23 cellular contexts compared by ENCODE assay signal in genomic region chr20:57590485-57591288, GRCh38. TPM values are rescaled to one million over a fixed set of nuclear protein-coding genes. Genes with fewer than 3 reads are reported as not detected.
DNase-seq lines count a peak whose midpoint lies in the region; ATAC-seq and TF ChIP-seq lines count a peak whose summit lies in the region.
"Had no signal": no experiment of that assay in that cellular context is flagged by ENCODE, and none has a peak within 500 bp of the region (broad histone marks: within the 10 kb centered on the region; RNA-seq: fewer than 3 reads in every experiment).

No MANE protein-coding gene starts in this region.

- H3K4me3 ChIP-seq in right lobe of liver (no peak overlapping the region), sigmoid colon (no peak overlapping the region), aorta (ENCODE audit: low read length in 2 of 2) (no peak overlapping the region), endodermal cell (ENCODE audit: low read length) (no peak overlapping the region), esophagus muscularis mucosa (no peak overlapping the region)
- H3K4me3 ChIP-seq: BLaER1, GM12878 had no signal

- H3K9me3 ChIP-seq in right lobe of liver: no peaks in the 10 kb centered on the region
- no peaks in the 10 kb centered on the region for H3K9me3 ChIP-seq in sigmoid colon
- H3K9me3 ChIP-seq in aorta (ENCODE audit: control insufficient read depth, low read length): peaks cover 2% of the 10 kb centered on the region
- no peaks in the 10 kb centered on the region for H3K9me3 ChIP-seq in endodermal cell (ENCODE audit: control insufficient read depth, low read length)
- H3K9me3 ChIP-seq in esophagus muscularis mucosa: peaks cover 0 to 7% (median 0%) of the 10 kb centered on the region in 4 donors
- H3K9me3 ChIP-seq: SK-N-SH had no signal

- DNase-seq in chondrocyte (ENCODE audit: low spot score): peak; percentile 83
- peak in 2 of 3 donors; percentile 18 to 50 for DNase-seq in right lobe of liver
- DNase-seq in sigmoid colon: peak; percentile 52
- peak; percentile 39 to 55 for DNase-seq in aorta
- DNase-seq in endodermal cell: no peak
- no peak for DNase-seq in esophagus muscularis mucosa (ENCODE audit: extremely low spot score)
- DNase-seq: CD4-positive, alpha-beta T cell; COR-L47; DMS79 treated with DMSO at 0.1 percent for 48 hours; HFFc6; MV-4-11; NCI-H1105 treated with DMSO at 0.1 percent for 48 hours; NCI-H2029 treated with DMSO at 0.1 percent for 48 hours; NCI-H526; SIG-M5; SK-N-SH had no signal

- TF ChIP-seq EP300 in sigmoid colon (IDR thresholded peaks at IDR 0.05) (no peak), esophagus muscularis mucosa (IDR thresholded peaks at IDR 0.05) (no peak)

- H3K27me3 ChIP-seq in right lobe of liver (no peaks in the 10 kb centered on the region), sigmoid colon (no peaks in the 10 kb centered on the region), aorta (ENCODE audit: control insufficient read depth in 1 of 2, insufficient read depth in 2 of 2, low read length in 1 of 2) (no peaks in the 10 kb centered on the region), endodermal cell (ENCODE audit: control insufficient read depth, insufficient read depth, low read length, poor library complexity, severe bottlenecking) (no peaks in the 10 kb centered on the region), esophagus muscularis mucosa (peaks cover 0 to 6% (median 0%) of the 10 kb centered on the region in 4 donors)
- H3K27me3 ChIP-seq: BLaER1 had no signal

- peaks cover 0 to 80% (median 39%) of the 10 kb centered on the region in 4 donors for H3K4me1 ChIP-seq in right lobe of liver
- peaks cover 0 to 17% (median 7%) of the 10 kb centered on the region in 4 donors for H3K4me1 ChIP-seq in sigmoid colon
- H3K4me1 ChIP-seq in aorta (ENCODE audit: control insufficient read depth in 1 of 2, insufficient read depth in 2 of 2, low read length in 2 of 2): no peaks in the 10 kb centered on the region
- H3K4me1 ChIP-seq in endodermal cell (ENCODE audit: control insufficient read depth, insufficient read depth, low read length): no peaks in the 10 kb centered on the region
- H3K4me1 ChIP-seq in esophagus muscularis mucosa: peaks cover 0 to 22% (median 13%) of the 10 kb centered on the region in 4 donors

- H3K4me1 Mint-ChIP-seq in chondrocyte (ENCODE audit: low read depth): peaks cover 5% of the 10 kb centered on the region
- H3K4me1 Mint-ChIP-seq in endodermal cell: no peaks in the 10 kb centered on the region

- H3K4me3 Mint-ChIP-seq in chondrocyte (ENCODE audit: unreplicated experiment) (no peak overlapping the region), endodermal cell (no peak overlapping the region)
- H3K4me3 Mint-ChIP-seq: CD4-positive, alpha-beta T cell; HFFc6 had no signal

- peaks cover 1% of the 10 kb centered on the region for H3K27me3 Mint-ChIP-seq in chondrocyte (ENCODE audit: low read depth)
- no peaks in the 10 kb centered on the region for H3K27me3 Mint-ChIP-seq in endodermal cell (ENCODE audit: insufficient read depth)

- no peaks in the 10 kb centered on the region for H3K36me3 ChIP-seq in right lobe of liver
- no peaks in the 10 kb centered on the region for H3K36me3 ChIP-seq in sigmoid colon
- H3K36me3 ChIP-seq in aorta (ENCODE audit: control insufficient read depth in 1 of 2, insufficient read depth in 2 of 2, low read length in 1 of 2): no peaks in the 10 kb centered on the region
- H3K36me3 ChIP-seq in endodermal cell (ENCODE audit: control insufficient read depth, insufficient read depth, low read length): no peaks in the 10 kb centered on the region
- H3K36me3 ChIP-seq in esophagus muscularis mucosa: no peaks in the 10 kb centered on the region
- H3K36me3 ChIP-seq: BLaER1 had no signal

- WGBS in right lobe of liver (ENCODE audit: insufficient coverage, low coverage, low lambda C conversion rate, missing lambda C conversion rate): 93% methylated on average over 3 of the region's 18 CpGs
- WGBS in sigmoid colon, 2 donors: 90 to 92% methylated on average over 18 of the region's 18 CpGs
- 92 to 93% methylated on average over 18 of the region's 18 CpGs for WGBS in aorta, 2 donors
- WGBS in endodermal cell (ENCODE audit: insufficient coverage in 1 of 2, insufficient read length in 1 of 2), 2 experiments: 90 to 95% methylated on average over 10 to 18 of the region's 18 CpGs
- WGBS in esophagus muscularis mucosa: 96% methylated on average over 18 of the region's 18 CpGs

- intact Hi-C loops in right lobe of liver (cut with DNase I): loop anchor here (5.0 to 10.0 kb wide), 3 partner anchors 73 to 206 kb away; no protein-coding TSS in a partner anchor
- intact Hi-C loops in sigmoid colon (cut with DNase I): loop anchor here (10.0 kb wide), 1 partner anchor 236 kb away; the partner anchor contains the start of gene RAE1
- intact Hi-C loops in aorta (cut with DNase I): loop anchor here (5.0 to 10.0 kb wide), 3 partner anchors 203 to 1104 kb away; partner anchors contain the start of gene NPEPL1 (in 1 of the 2)
- intact Hi-C loops in esophagus muscularis mucosa (cut with DNase I): loop anchor here (5.0 kb wide), 1 partner anchor 208 kb away; no protein-coding TSS in a partner anchor

- H3K27ac Mint-ChIP-seq in chondrocyte (ENCODE audit: unreplicated experiment): no peak overlapping the region
- H3K27ac Mint-ChIP-seq in endodermal cell: no peak overlapping the region
- H3K27ac Mint-ChIP-seq: CD4-positive, alpha-beta T cell; HFFc6 had no signal

- peaks cover 2% of the 10 kb centered on the region for H3K9me3 Mint-ChIP-seq in chondrocyte (ENCODE audit: low read depth)
- peaks cover 9% of the 10 kb centered on the region for H3K9me3 Mint-ChIP-seq in endodermal cell
- H3K9me3 Mint-ChIP-seq: CD4-positive, alpha-beta T cell had no signal

- no peak for ATAC-seq in right lobe of liver
- no peak for ATAC-seq in aorta (ENCODE audit: low FRiP score)
- ATAC-seq in HG03159 (IDR thresholded peaks at IDR 0.05; ENCODE audit: unreplicated experiment): no peak
- ATAC-seq: GM12878 had no signal

- TF ChIP-seq CTCF in chondrocyte (IDR thresholded peaks at IDR 0.05): no peak
- no peak for TF ChIP-seq CTCF in right lobe of liver (IDR thresholded peaks at IDR 0.05)
- no peak for TF ChIP-seq CTCF in sigmoid colon (IDR thresholded peaks at IDR 0.05)
- TF ChIP-seq CTCF in endodermal cell (conservative IDR thresholded peaks at IDR 0.05): no peak
- TF ChIP-seq CTCF in esophagus muscularis mucosa (IDR thresholded peaks at IDR 0.05): no peak

- H3K27ac ChIP-seq in right lobe of liver (peak overlapping the region; percentile 61 to 98 (median 96)), sigmoid colon (no peak overlapping the region), aorta (ENCODE audit: low read depth in 1 of 2, low read length in 2 of 2) (no peak overlapping the region), endodermal cell (ENCODE audit: low read depth, low read length) (no peak overlapping the region), esophagus muscularis mucosa (replicated peaks in 1 of 4) (no peak overlapping the region)
- H3K27ac ChIP-seq: BLaER1, HL-60, KMS-11, RWPE1 had no signal

- TF ChIP-seq POLR2A in right lobe of liver (IDR thresholded peaks at IDR 0.05) (no peak), sigmoid colon (IDR thresholded peaks at IDR 0.05) (no peak), esophagus muscularis mucosa (IDR thresholded peaks at IDR 0.05; ENCODE audit: low read depth) (no peak)

- H3K36me3 Mint-ChIP-seq in chondrocyte (ENCODE audit: low read depth) (no peaks in the 10 kb centered on the region), endodermal cell (ENCODE audit: low read depth) (no peaks in the 10 kb centered on the region)

- no peak overlapping the region for H3K9ac ChIP-seq in endodermal cell (ENCODE audit: extremely low read depth, low read length, poor library complexity, severe bottlenecking)
- H3K9ac ChIP-seq: BLaER1, KMS-11, SK-N-SH had no signal

RNA-seq across cellular contexts. Expression of gene ZBP1, which starts 29.5 kb away (rescaled TPM):
- total RNA-seq in chondrocyte (not detected in 3 replicates), right lobe of liver (under 1 TPM in 4 of 6 experiments, not detected in 2; 0.14 to 0.75 (median 0.36) TPM), sigmoid colon (under 1 TPM in 2 of 4 donors, not detected in 2; 0.36 to 0.49 TPM), aorta (1 to 10 TPM in 1 of 2 donors, under 1 TPM in 1; 0.88 to 1.6 TPM), endodermal cell (not detected), esophagus muscularis mucosa (under 1 TPM in 2 of 4 donors, not detected in 2; 0.33 to 0.75 TPM)
- polyA plus RNA-seq in sigmoid colon (10 to 100 TPM in 1 of 3 donors, 1 to 10 TPM in 2; 1.2 to 17.2 (median 5.3) TPM), aorta (under 1 TPM; 0.20 to 0.50 TPM)
- not detected for polyA plus RNA-seq in endodermal cell (2013, experiment 1 of 2)
- not detected for polyA plus RNA-seq in endodermal cell (2013, experiment 2 of 2)
- total RNA-seq: H7, HFFc6 had no signal
- polyA plus RNA-seq: SK-N-SH had no signal

RNA-seq across cellular contexts. Expression of gene PCK1, which starts 29.8 kb away (rescaled TPM):
- not detected in 3 replicates for total RNA-seq in chondrocyte
- total RNA-seq in right lobe of liver: 1,000 to 10,000 TPM in 2 of 6 experiments, 100 to 1,000 TPM in 4; 187 to 1,757 (median 778) TPM
- total RNA-seq in sigmoid colon: 1 to 10 TPM in 1 of 4 donors, under 1 TPM in 3; 0.33 to 7.5 (median 0.48) TPM
- 100 to 1,000 TPM in 1 of 3 donors, 10 to 100 TPM in 2; 40.4 to 334 (median 85.9) TPM for polyA plus RNA-seq in sigmoid colon
- under 1 TPM; 0.21 to 0.39 TPM for total RNA-seq in aorta
- polyA plus RNA-seq in aorta: 10 to 100 TPM in 1 of 2 donors, under 1 TPM in 1; 0.69 to 49.2 TPM
- not detected for total RNA-seq in endodermal cell
- 0.25 TPM for polyA plus RNA-seq in endodermal cell (2013, experiment 1 of 2)
- 0.70 TPM for polyA plus RNA-seq in endodermal cell (2013, experiment 2 of 2)
- under 1 TPM in 3 of 4 donors, not detected in 1; under 0.01 to 0.63 (median 0.06) TPM for total RNA-seq in esophagus muscularis mucosa
- total RNA-seq: CD4-positive, alpha-beta T cell; H7; HFFc6 had no signal
- polyA plus RNA-seq: SK-N-SH had no signal

Comparison
In these comparisons a context has a peak if more than half of its experiments do, and no peak if none do; other contexts are left out.
1. DNase-seq: peak in chondrocyte (single experiment), right lobe of liver (2 of 3), sigmoid colon (single experiment) and aorta (2 of 2); none in endodermal cell (single experiment) and esophagus muscularis mucosa (single experiment).
2. H3K27ac ChIP-seq: peak in right lobe of liver (3 of 3); none in sigmoid colon (0 of 4), aorta (0 of 2), endodermal cell (single experiment) and esophagus muscularis mucosa (0 of 4).
3. RNA of gene PCK1, which starts 29.8 kb away (total RNA-seq): 187 to 1,757 TPM in right lobe of liver; 0.33 to 7.5 TPM in sigmoid colon, 0.21 to 0.39 TPM in aorta, under 0.01 to 0.63 TPM in esophagus muscularis mucosa, not detected in chondrocyte and not detected in endodermal cell; every median in the first group is over 10 times any median in the second.